ENCODE assay signal across 17 cellular contexts in genomic region chr1:206570529-206570928, GRCh38. TPM values are rescaled to one million over a fixed set of nuclear protein-coding genes. Genes with fewer than 3 reads are reported as not detected.
DNase-seq lines count a peak whose midpoint lies in the region; ATAC-seq and TF ChIP-seq lines count a peak whose summit lies in the region.
"Had no signal": no experiment of that assay in that cellular context is flagged by ENCODE, and none has a peak within 500 bp of the region (broad histone marks: within the 10 kb centered on the region; RNA-seq: fewer than 3 reads in every experiment).

No MANE protein-coding gene starts in this region.

- peak overlapping the region; percentile 42 for H3K4me3 Mint-ChIP-seq in activated CD4-positive, alpha-beta T cell treated with anti-CD3 and anti-CD28 coated beads, Interleukin-2, amount 10 ng/mL, durations not matched to agents 24 days and 14 days
- H3K4me3 Mint-ChIP-seq in T-cell (peak overlapping the region in 2 of 3 donors; percentile 41 to 96), natural killer cell (peak overlapping the region; percentile 59)
- peak overlapping the region; percentile 62 for H3K4me3 Mint-ChIP-seq in central memory CD8-positive, alpha-beta T cell

- CTCF ChIA-PET in T-cell (lab: Charles Lee), result interaction anchor here in 1 of 2 donors (2.3 kb wide), 1 partner anchor 10 kb away, joined by 9 read pairs; no protein-coding TSS in a partner anchor

- H3K9me3 Mint-ChIP-seq in activated CD4-positive, alpha-beta T cell treated with anti-CD3 and anti-CD28 coated beads, Interleukin-2, amount 10 ng/mL, durations not matched to agents 24 days and 14 days, result no peaks in the 10 kb centered on the region
- H3K9me3 Mint-ChIP-seq in T-cell (no peaks in the 10 kb centered on the region), natural killer cell (no peaks in the 10 kb centered on the region)
- H3K9me3 Mint-ChIP-seq in central memory CD8-positive, alpha-beta T cell, result no peaks in the 10 kb centered on the region

- H3K27me3 Mint-ChIP-seq in activated CD4-positive, alpha-beta T cell treated with anti-CD3 and anti-CD28 coated beads, Interleukin-2, amount 10 ng/mL, durations not matched to agents 24 days and 14 days, result no peaks in the 10 kb centered on the region
- H3K27me3 Mint-ChIP-seq in T-cell, result no peaks in the 10 kb centered on the region
- no peaks in the 10 kb centered on the region for H3K27me3 Mint-ChIP-seq in central memory CD8-positive, alpha-beta T cell
- H3K27me3 Mint-ChIP-seq in natural killer cell (ENCODE audit: low read depth in 2 of 2), result no peaks in the 10 kb centered on the region

- H3K4me1 Mint-ChIP-seq in activated CD4-positive, alpha-beta T cell treated with anti-CD3 and anti-CD28 coated beads, Interleukin-2, amount 10 ng/mL, durations not matched to agents 24 days and 14 days, result peaks cover 95% of the 10 kb centered on the region
- H3K4me1 Mint-ChIP-seq in T-cell, result peaks cover 98 to 99% (median 99%) of the 10 kb centered on the region in 3 donors
- peaks cover 88% of the 10 kb centered on the region for H3K4me1 Mint-ChIP-seq in central memory CD8-positive, alpha-beta T cell
- H3K4me1 Mint-ChIP-seq in natural killer cell, result peaks cover 96 to 97% of the 10 kb centered on the region in 2 donors

- intact Hi-C loops in activated CD4-positive, alpha-beta T cell treated with anti-CD3 and anti-CD28 coated beads, Interleukin-2, amount 10 ng/mL, durations not matched to agents 24 days and 14 days (cut with micrococcal nuclease), result no loop called here
- intact Hi-C loops in natural killer cell (cut with micrococcal nuclease), result no loop called here

- POLR2A ChIA-PET in T-cell (lab: Charles Lee), result no interaction called here

- H3K36me3 Mint-ChIP-seq in activated CD4-positive, alpha-beta T cell treated with anti-CD3 and anti-CD28 coated beads, Interleukin-2, amount 10 ng/mL, durations not matched to agents 24 days and 14 days (ENCODE audit: low read depth), result peaks cover 81% of the 10 kb centered on the region
- peaks cover 56% of the 10 kb centered on the region for H3K36me3 Mint-ChIP-seq in T-cell
- H3K36me3 Mint-ChIP-seq in central memory CD8-positive, alpha-beta T cell (ENCODE audit: insufficient read depth), result peaks cover 59% of the 10 kb centered on the region
- H3K36me3 Mint-ChIP-seq in natural killer cell, result no peaks in the 10 kb centered on the region

- TF ChIP-seq CTCF in natural killer cell (IDR thresholded peaks at IDR 0.05), result no peak

- H3K27ac Mint-ChIP-seq in activated CD4-positive, alpha-beta T cell treated with anti-CD3 and anti-CD28 coated beads, Interleukin-2, amount 10 ng/mL, durations not matched to agents 24 days and 14 days, result peak overlapping the region; percentile 71
- peak overlapping the region; percentile 97 to 99 for H3K27ac Mint-ChIP-seq in T-cell
- H3K27ac Mint-ChIP-seq in central memory CD8-positive, alpha-beta T cell (ENCODE audit: low read depth), result peak overlapping the region; percentile 68
- peak overlapping the region; percentile 90 to 100 for H3K27ac Mint-ChIP-seq in natural killer cell

- no peak for DNase-seq in activated CD4-positive, alpha-beta T cell treated with anti-CD3 and anti-CD28 coated beads, Interleukin-2, amount 10 ng/mL, durations not matched to agents 24 days and 14 days
- no peak for DNase-seq in activated CD4-positive, alpha-beta T cell treated with anti-CD3 and anti-CD28 coated beads for 4 hours
- DNase-seq in T-cell (no peak), natural killer cell (no peak), NCI-H128 (lab: John Stamatoyannopoulos, UW; ENCODE audit: unreplicated experiment) (no peak), C1 segment of cervical spinal cord (lab: John Stamatoyannopoulos, UW) (no peak)
- DNase-seq in central memory CD8-positive, alpha-beta T cell (ENCODE audit: low spot score in 2 of 2), result no peak
- DNase-seq: activated CD4-positive, alpha-beta T cell treated with anti-CD3 and anti-CD28 coated beads, Interleukin-2, amount 50 U/mL, for 4 hours; midbrain; NCI-H524 treated with DMSO at 0.1 percent for 48 hours; OCI-M1; uterus had no signal

- no peak for ATAC-seq in T-cell (replicated peaks in 1 of 4)
- no peak for ATAC-seq in central memory CD8-positive, alpha-beta T cell (replicated peaks; ENCODE audit: extremely low read depth, poor library complexity, severe bottlenecking)
- no peak for ATAC-seq in natural killer cell
- no peak for ATAC-seq in GM19467 (IDR thresholded peaks at IDR 0.05; ENCODE audit: unreplicated experiment)
- ATAC-seq: A549, HCT116, K562, sciatic nerve had no signal

RNA-seq across cellular contexts. Expression of gene EIF2D, which starts 41.7 kb away (rescaled TPM):
- total RNA-seq in activated CD4-positive, alpha-beta T cell treated with anti-CD3 and anti-CD28 coated beads, Interleukin-2, amount 10 ng/mL, durations not matched to agents 24 days and 14 days, result 86.6 and 89.4 TPM in 2 replicates
- total RNA-seq in T-cell (10 to 100 TPM; 48.0 to 56.7 (median 49.3) TPM), natural killer cell (10 to 100 TPM; 31.8 to 34.6 (median 32.7) TPM)
